ENCODE assay signal across 8 cellular contexts in the genomic region with DNA sequence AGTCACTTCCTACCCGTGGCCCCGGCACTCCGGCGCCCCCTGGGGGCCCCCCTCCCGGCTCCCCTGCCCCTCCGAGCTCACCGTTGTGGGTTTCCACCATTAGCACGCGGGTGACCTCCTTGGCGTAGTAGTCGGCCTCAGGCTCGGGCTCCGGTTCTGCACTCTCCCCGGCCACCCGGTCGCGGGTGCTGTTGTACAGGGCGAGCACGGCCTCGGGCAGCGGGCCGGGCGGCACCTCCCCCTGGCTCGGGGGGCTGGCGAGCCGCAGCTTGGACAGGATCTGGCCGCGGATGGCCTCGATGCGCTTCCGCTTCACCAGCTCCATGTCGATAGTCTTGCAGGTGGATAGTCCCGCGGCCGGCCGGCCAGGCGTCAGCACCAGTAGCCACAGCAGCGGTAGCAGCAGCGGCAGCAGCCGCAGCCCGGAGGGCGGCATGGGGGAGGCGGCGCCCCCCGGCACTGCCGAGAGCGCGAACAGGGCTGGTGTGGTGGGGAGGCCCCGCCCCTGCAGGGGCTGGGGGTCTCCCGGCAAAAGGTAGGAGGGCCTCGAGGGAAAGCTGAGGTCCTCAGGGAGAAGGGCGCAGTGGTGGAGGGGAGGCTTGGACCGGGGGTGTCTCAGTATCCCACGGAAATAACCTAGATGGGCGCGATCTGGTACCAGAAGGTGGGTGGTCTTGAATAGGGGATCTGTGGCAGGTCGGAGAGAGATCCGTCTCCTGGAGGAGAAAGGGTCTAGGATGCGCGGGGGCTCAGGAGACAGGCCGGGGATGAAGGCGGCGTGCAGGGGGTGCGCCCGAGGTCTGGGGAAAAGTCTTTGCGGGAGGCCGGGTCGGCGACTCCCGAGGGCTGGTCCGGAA. TPM values are rescaled to one million over a fixed set of nuclear protein-coding genes. Genes with fewer than 3 reads are reported as not detected.
DNase-seq lines count a peak whose midpoint lies in the region; ATAC-seq and TF ChIP-seq lines count a peak whose summit lies in the region.

No MANE protein-coding gene starts in this region.

- H3F3A ChIP-seq in PC-3 (ENCODE audit: low read length, unreplicated experiment) = no peaks in the 10 kb centered on the region

- TF ChIP-seq CTCF in PC-3 (conservative IDR thresholded peaks at IDR 0.05; ENCODE audit: low read depth, low read length) = peak; percentile 59
- TF ChIP-seq CTCF in fibroblast of villous mesenchyme (IDR thresholded peaks at IDR 0.05; ENCODE audit: insufficient read depth, low read depth, low read length) = peak; percentile 57
- peak; percentile 20 for TF ChIP-seq CTCF in thoracic aorta (IDR thresholded peaks at IDR 0.05)

- no TSS peak for BruUV-seq in PC-3 (replicated peaks; lab: Mats Ljungman, UMichigan)

- H3K23ac ChIP-seq in neuronal stem cell (ENCODE audit: low read depth, low read length, poor library complexity) = peak overlapping the region; percentile 95

- peak overlapping the region; percentile 23 for H4K8ac ChIP-seq in neuronal stem cell (ENCODE audit: low read depth, low read length)

- H2AFZ ChIP-seq in ACC112 (ENCODE audit: low read length, unreplicated experiment) = no peak overlapping the region
- H2AFZ ChIP-seq in PC-3 (ENCODE audit: low read length) = peak overlapping the region; percentile 69
- H2AFZ ChIP-seq in neuronal stem cell (ENCODE audit: low read length) = peak overlapping the region; percentile 99

- peak overlapping the region; percentile 66 for H3K4ac ChIP-seq in neuronal stem cell (ENCODE audit: low read length)

- no peaks in the 10 kb centered on the region for H4K20me1 ChIP-seq in PC-3 (ENCODE audit: low read length)

- H3K9me2 ChIP-seq in PC-3 (replicated peaks; ENCODE audit: low read length) = no peaks in the 10 kb centered on the region

- H3K27me3 ChIP-seq in ACC112 (ENCODE audit: insufficient read depth, low read length) (no peaks in the 10 kb centered on the region), PC-3 (ENCODE audit: low read length) (no peaks in the 10 kb centered on the region), neuronal stem cell (ENCODE audit: control insufficient read depth in 3 of 3, insufficient read depth in 3 of 3, low read depth in 1 of 3, low read length in 3 of 3) (peaks cover 0 to 46% (median 25%) of the 10 kb centered on the region in 3 experiments), thoracic aorta (replicated peaks; ENCODE audit: insufficient read depth) (no peaks in the 10 kb centered on the region)

- intact Hi-C loops in PC-3 (cut with micrococcal nuclease) = no loop called here

- H2BK120ac ChIP-seq in neuronal stem cell (ENCODE audit: low read depth, low read length) = peak overlapping the region; percentile 81

- H2BK12ac ChIP-seq in neuronal stem cell (ENCODE audit: low read length) = peak overlapping the region; percentile 82

- no CpG with 5 or more reads among the region's 71 CpGs for WGBS in neuronal stem cell (ENCODE audit: extremely low coverage in 2 of 2, insufficient read length in 2 of 2, insufficient replicate concordance in 1 of 2), 2 donors

- H2BK5ac ChIP-seq in neuronal stem cell (ENCODE audit: low read length) = peak overlapping the region; percentile 87

- peak overlapping the region; percentile 74 for H3K9ac ChIP-seq in PC-3 (ENCODE audit: low read length)
- H3K9ac ChIP-seq in neuronal stem cell (ENCODE audit: low read depth, low read length, poor library complexity) = peak overlapping the region; percentile 86

- H3K4me3 ChIP-seq in ACC112 (ENCODE audit: low read depth, low read length) (peak overlapping the region; percentile 98), PC-3 (ENCODE audit: low read length) (peak overlapping the region; percentile 86), fibroblast of villous mesenchyme (ENCODE audit: low read depth, low read length) (peak overlapping the region; percentile 98), neuronal stem cell (ENCODE audit: low read length in 2 of 2) (peak overlapping the region; percentile 73 to 81), thoracic aorta (peak overlapping the region; percentile 98)

- DNase-seq in PC-3 (peak; percentile 49), activated T-helper 1 cell treated with Interleukin-2 at 50 U/mL for 16 hours (ENCODE audit: low read depth) (peak; percentile 69), fibroblast of villous mesenchyme (ENCODE audit: low read depth) (peak; percentile 72), neuronal stem cell (ENCODE audit: low spot score) (no peak), thoracic aorta (ENCODE audit: low spot score) (no peak)

- ATAC-seq in PC-3 (peak; percentile 40), thoracic aorta (ENCODE audit: insufficient number of reproducible peaks, low FRiP score, low read depth) (peak; percentile 7), GM19395 (IDR thresholded peaks at IDR 0.05; ENCODE audit: unreplicated experiment) (no peak)

- H3K79me1 ChIP-seq in neuronal stem cell (ENCODE audit: low read depth, low read length) = no peaks in the 10 kb centered on the region

- peaks cover 4% of the 10 kb centered on the region; the same call in 1 of the 2 replicates for H3K36me3 ChIP-seq in ACC112 (ENCODE audit: insufficient read depth, low read length)
- no peaks in the 10 kb centered on the region for H3K36me3 ChIP-seq in PC-3 (ENCODE audit: low read depth, low read length)
- H3K36me3 ChIP-seq in neuronal stem cell (replicated peaks in 1 of 2; ENCODE audit: control insufficient read depth in 2 of 2, insufficient read depth in 2 of 2, low read length in 2 of 2) = no peaks in the 10 kb centered on the region
- H3K36me3 ChIP-seq in thoracic aorta = no peaks in the 10 kb centered on the region

- peak overlapping the region; percentile 38 for H3K14ac ChIP-seq in neuronal stem cell (ENCODE audit: low read length)

- H2BK15ac ChIP-seq in neuronal stem cell (ENCODE audit: low read length) = peak overlapping the region; percentile 96

- H3K79me2 ChIP-seq in ACC112 (ENCODE audit: control insufficient read depth, insufficient read depth, low read length, unreplicated experiment) (peaks cover 37% of the 10 kb centered on the region), PC-3 (ENCODE audit: low read length) (peaks cover 40% of the 10 kb centered on the region)

- H3K4me2 ChIP-seq in PC-3 (ENCODE audit: low read length) (peak overlapping the region; percentile 94), neuronal stem cell (ENCODE audit: insufficient read depth, low read length, poor library complexity, severe bottlenecking) (peak overlapping the region; percentile 92)

- H4K91ac ChIP-seq in neuronal stem cell (ENCODE audit: low read depth, low read length, poor library complexity) = no peak overlapping the region

- H3K9me3 ChIP-seq in PC-3 (ENCODE audit: low read length) (no peaks in the 10 kb centered on the region), neuronal stem cell (replicated peaks in 1 of 2; ENCODE audit: control insufficient read depth in 2 of 2, insufficient read depth in 1 of 2, low read depth in 1 of 2, low read length in 2 of 2) (peaks cover 0 to 1% of the 10 kb centered on the region in 2 donors), thoracic aorta (no peaks in the 10 kb centered on the region)

- peak overlapping the region; percentile 35 for H2AK5ac ChIP-seq in neuronal stem cell (ENCODE audit: low read depth, low read length)

- TF ChIP-seq POLR2A in GM18951 (IDR thresholded peaks at IDR 0.05; ENCODE audit: extremely low read depth, insufficient read depth, insufficient read length) = peak; percentile 55

- in situ Hi-C loops in GM18951 (cut with MboI; ENCODE audit: low sequenced_read_pairs, unreplicated experiment) = no loop called here

- peak overlapping the region; percentile 97 for H3K18ac ChIP-seq in neuronal stem cell (ENCODE audit: low read length)

- POLR2A ChIA-PET in PC-3 (lab: Charles Lee; ENCODE audit: unreplicated experiment) = no interaction called here

- CTCF ChIA-PET in PC-3 (lab: Charles Lee) = interaction anchor here (1.0 to 1.5 kb wide), 4 partner anchors 11 to 56 kb away, joined by 3 to 6 read pairs (median 4); a partner anchor contains a TSS

- H3K27ac ChIP-seq in ACC112 (ENCODE audit: low read depth, low read length) = peak overlapping the region; percentile 16; the same call in 1 of the 2 replicates
- H3K27ac ChIP-seq in PC-3 (ENCODE audit: low read length) = no peak overlapping the region
- no peak overlapping the region for H3K27ac ChIP-seq in neuronal stem cell (replicated peaks; ENCODE audit: low read length)
- peak overlapping the region; percentile 79 to 89 for H3K27ac ChIP-seq in thoracic aorta

- H3K4me1 ChIP-seq in ACC112 (ENCODE audit: control insufficient read depth, insufficient read depth, low read length, unreplicated experiment) = no peaks in the 10 kb centered on the region
- 0 out of 2 replicates have a peak, but pooled peaks cover 4% of the 10 kb centered on the region for H3K4me1 ChIP-seq in PC-3 (ENCODE audit: insufficient read depth, low read length)
- peaks cover 14 to 23% of the 10 kb centered on the region in 2 donors for H3K4me1 ChIP-seq in neuronal stem cell (ENCODE audit: control insufficient read depth in 2 of 2, insufficient read depth in 1 of 2, low read depth in 1 of 2, low read length in 2 of 2)
- H3K4me1 ChIP-seq in thoracic aorta (ENCODE audit: control insufficient read depth in 1 of 2, low read depth in 2 of 2) = peaks cover 0 to 20% of the 10 kb centered on the region in 2 donors

RNA-seq across cellular contexts. Expression of a gene that starts 0.9 kb away (rescaled TPM):
- 16.4 and 23.4 TPM in 2 replicates for total RNA-seq in PC-3 (2014; rRNA removed)
- total RNA-seq in fibroblast of villous mesenchyme = 7.8 and 16.8 TPM in 2 replicates
- polyA plus RNA-seq in neuronal stem cell (2013, experiment 1 of 2) = 6.1 TPM
- 6.1 TPM for polyA plus RNA-seq in neuronal stem cell (2013, experiment 2 of 2)
- 10 to 100 TPM; 55.1 to 69.6 TPM for total RNA-seq in thoracic aorta

RNA-seq across cellular contexts. Expression of a gene that starts 11.1 kb away (rescaled TPM):
- total RNA-seq in PC-3 (2014; rRNA removed) (3.8 and 4.4 TPM in 2 replicates), fibroblast of villous mesenchyme (3.5 and 4.5 TPM in 2 replicates), thoracic aorta (1 to 10 TPM; 1.2 to 4.0 TPM)
- 6.5 TPM for polyA plus RNA-seq in neuronal stem cell (2013, experiment 1 of 2)
- 6.0 TPM for polyA plus RNA-seq in neuronal stem cell (2013, experiment 2 of 2)

RNA-seq across cellular contexts. Expression of a gene that starts 23.5 kb away (rescaled TPM):
- total RNA-seq in PC-3 (2014; rRNA removed) = 2.4 and 3.6 TPM in 2 replicates
- 2.6 and 5.5 TPM in 2 replicates for total RNA-seq in fibroblast of villous mesenchyme
- 8.6 TPM for polyA plus RNA-seq in neuronal stem cell (2013, experiment 1 of 2)
- polyA plus RNA-seq in neuronal stem cell (2013, experiment 2 of 2) = 8.3 TPM
- 10 to 100 TPM; 20.0 to 44.0 TPM for total RNA-seq in thoracic aorta

RNA-seq across cellular contexts. Expression of a gene that starts 42.9 kb away (rescaled TPM):
- total RNA-seq in PC-3 (2014; rRNA removed) (18.3 and 18.4 TPM in 2 replicates), fibroblast of villous mesenchyme (9.7 and 11.2 TPM in 2 replicates), thoracic aorta (10 to 100 TPM; 15.2 to 22.4 TPM)
- polyA plus RNA-seq in neuronal stem cell (2013, experiment 1 of 2) = 21.6 TPM
- 20.9 TPM for polyA plus RNA-seq in neuronal stem cell (2013, experiment 2 of 2)

RNA-seq across cellular contexts. Expression of a gene that starts 44.3 kb away (rescaled TPM):
- 40.8 and 41.5 TPM in 2 replicates for total RNA-seq in PC-3 (2014; rRNA removed)
- 12.5 and 15.1 TPM in 2 replicates for total RNA-seq in fibroblast of villous mesenchyme
- 9.1 TPM for polyA plus RNA-seq in neuronal stem cell (2013, experiment 1 of 2)
- 9.4 TPM for polyA plus RNA-seq in neuronal stem cell (2013, experiment 2 of 2)
- total RNA-seq in thoracic aorta = 10 to 100 TPM in 1 of 2 donors, 1 to 10 TPM in 1; 7.1 to 16.9 TPM

Comparison
In these comparisons a context has a peak if more than half of its experiments do, and no peak if none do; other contexts are left out.
1. H3K27ac ChIP-seq: peak in ACC112 (single experiment) and thoracic aorta (2 of 2); none in PC-3 (single experiment) and neuronal stem cell (single experiment).
2. DNase-seq: peak in PC-3 (single experiment), activated T-helper 1 cell treated with Interleukin-2 at 50 U/mL for 16 hours (single experiment) and fibroblast of villous mesenchyme (single experiment); none in neuronal stem cell (single experiment) and thoracic aorta (single experiment).
3. Peak in every context shown above with its lines, with median percentiles within 50 percentile points of each other: H3K4me3 ChIP-seq and CTCF ChIP-seq.